Comparison of ENCODE assay signal across 8 cellular contexts in genomic region chr14:59688224-59689170, GRCh38.
DNase-seq lines count a peak whose midpoint lies in the region; ATAC-seq and TF ChIP-seq lines count a peak whose summit lies in the region.

No MANE protein-coding gene starts in this region.

- CTCF ChIA-PET in Panc1 (lab: Charles Lee) = no interaction called here

- peaks cover 5% of the 10 kb centered on the region for H3K27me3 Mint-ChIP-seq in memory B cell

- TF ChIP-seq CTCF in Panc1 (IDR thresholded peaks at IDR 0.05) (peak; percentile 65), choroid plexus epithelial cell (conservative IDR thresholded peaks at IDR 0.05; ENCODE audit: low read depth, low read length) (peak; percentile 97)

- no peaks in the 10 kb centered on the region for H3K4me1 ChIP-seq in Panc1 (ENCODE audit: control insufficient read depth, insufficient read depth, low read length)

- no peak overlapping the region for H3K4me3 Mint-ChIP-seq in memory B cell

- H3K9me3 Mint-ChIP-seq in memory B cell = peaks cover 4% of the 10 kb centered on the region

- in situ Hi-C loops in Panc1 (cut with HindIII; ENCODE audit: low pct_unique_long_range_greater_than_20kb, low sequenced_read_pairs) = no loop called here

- H3K4me3 ChIP-seq in Panc1 (ENCODE audit: low read depth in 2 of 2, low read length in 2 of 2) (no peak overlapping the region), choroid plexus epithelial cell (ENCODE audit: low read depth, low read length) (no peak overlapping the region)

- DNase-seq in activated T-cell treated with anti-CD3 and anti-CD28 coated beads for 24 hours (ENCODE audit: low read depth) (peak; percentile 1), HS-5 (ENCODE audit: low read depth) (peak; percentile 10), Panc1 (ENCODE audit: low read depth, low spot score) (peak; percentile 22), choroid plexus epithelial cell (ENCODE audit: low read depth) (peak; percentile 89), memory B cell (ENCODE audit: low spot score in 2 of 2) (no peak), posterior vena cava (ENCODE audit: low spot score) (no peak)
- DNase-seq in activated T-cell treated with anti-CD3 and anti-CD28 coated beads, Interleukin-2, amount 50 U/mL, for 1 hour = no peak

- no peaks in the 10 kb centered on the region for H3K27me3 ChIP-seq in Panc1 (ENCODE audit: control insufficient read depth, insufficient read depth, low read length)

- no TSS peak for BruUV-seq in Panc1 (replicated peaks; lab: Mats Ljungman, UMichigan)

- no peaks in the 10 kb centered on the region for H3K36me3 ChIP-seq in Panc1 (ENCODE audit: control insufficient read depth, insufficient read depth, low read length)

- H3K4me1 Mint-ChIP-seq in memory B cell = no peaks in the 10 kb centered on the region

- no peaks in the 10 kb centered on the region for H3K9me3 ChIP-seq in Panc1 (ENCODE audit: control insufficient read depth, insufficient read depth, low read depth, low read length)

- no peak overlapping the region for H3K27ac Mint-ChIP-seq in memory B cell

- H3K27ac ChIP-seq in Panc1 (ENCODE audit: low read length) = no peak overlapping the region

- H3K36me3 Mint-ChIP-seq in memory B cell = no peaks in the 10 kb centered on the region

- intact Hi-C loops in Panc1 (cut with micrococcal nuclease; ENCODE audit: unreplicated experiment) (no loop called here), posterior vena cava (cut with DNase I) (no loop called here)

- POLR2A ChIA-PET in Panc1 (lab: Charles Lee) = no interaction called here

- ATAC-seq in GM21723 (IDR thresholded peaks at IDR 0.05; ENCODE audit: unreplicated experiment) = peak; percentile 90
- ATAC-seq in Panc1 = peak; percentile 83; the same call in 1 of the 2 replicates
- peak; percentile 39 for ATAC-seq in memory B cell (ENCODE audit: low read depth)

Comparison
In these comparisons a context has a peak if more than half of its experiments do, and no peak if none do; other contexts are left out.
1. DNase-seq: peak in activated T-cell treated with anti-CD3 and anti-CD28 coated beads for 24 hours (single experiment), HS-5 (single experiment), Panc1 (single experiment) and choroid plexus epithelial cell (single experiment); none in activated T-cell treated with anti-CD3 and anti-CD28 coated beads, Interleukin-2, amount 50 U/mL, for 1 hour (single experiment), memory B cell (0 of 2) and posterior vena cava (single experiment).
2. ATAC-seq: peak in every context shown above with its lines; median percentile 90 in GM21723; 83 in Panc1; 39 in memory B cell.